22 cellular contexts compared by ENCODE assay signal in the genomic region with DNA sequence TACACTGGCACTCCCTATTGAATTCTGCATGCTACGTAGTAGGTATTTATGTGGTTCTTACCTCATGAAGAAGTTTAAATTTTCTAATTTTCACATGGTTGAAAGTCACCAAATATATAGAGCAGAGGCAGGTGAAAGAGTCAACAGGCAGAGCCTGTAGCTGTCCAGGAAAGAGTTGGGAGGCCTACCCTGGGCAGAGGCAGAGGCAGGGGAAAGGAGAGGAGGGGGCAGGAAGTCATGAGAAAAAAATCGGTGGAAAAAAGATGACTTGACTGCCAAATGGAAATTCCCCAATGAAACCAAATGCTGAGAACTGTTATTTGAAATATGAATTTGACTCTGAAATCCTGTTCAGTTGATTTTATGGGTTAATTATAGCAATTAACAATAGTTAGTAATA. TPM values are rescaled to one million over a fixed set of nuclear protein-coding genes. Genes with fewer than 3 reads are reported as not detected.
DNase-seq lines count a peak whose midpoint lies in the region; ATAC-seq and TF ChIP-seq lines count a peak whose summit lies in the region.
"Had no signal": no experiment of that assay in that cellular context is flagged by ENCODE, and none has a peak within 500 bp of the region (broad histone marks: within the 10 kb centered on the region; RNA-seq: fewer than 3 reads in every experiment).

No MANE protein-coding gene starts in this region.

- H3K36me3 ChIP-seq in left lung = no peaks in the 10 kb centered on the region
- H3K36me3 ChIP-seq: neutrophil, Peyer's patch, prostate gland had no signal

- TF ChIP-seq CTCF in chondrocyte (IDR thresholded peaks at IDR 0.05) (no peak), nephron progenitor cell (IDR thresholded peaks at IDR 0.05) (no peak), left lung (IDR thresholded peaks at IDR 0.05) (no peak)

- CTCF ChIA-PET in activated naive CD4-positive, alpha-beta T cell treated with anti-CD3 and anti-CD28 coated beads for 36 hours (lab: Charles Lee) = no interaction called here

- intact Hi-C loops in activated naive CD4-positive, alpha-beta T cell treated with anti-CD3 and anti-CD28 coated beads for 36 hours (cut with micrococcal nuclease) = loop anchor here (2.0 kb wide), 3 partner anchors 23 to 105 kb away; partner anchors contain the start of gene GPR34
- intact Hi-C loops in left lung (cut with DNase I) = no loop called here

- no peaks in the 10 kb centered on the region for H3K4me1 ChIP-seq in left lung
- H3K4me1 ChIP-seq: Peyer's patch, prostate gland, testis had no signal

- H3K4me3 ChIP-seq in left lung = no peak overlapping the region
- H3K4me3 ChIP-seq: cardiac muscle cell, Peyer's patch, prostate gland, testis had no signal

- no peaks in the 10 kb centered on the region for H3K9me3 Mint-ChIP-seq in activated naive CD4-positive, alpha-beta T cell treated with anti-CD3 and anti-CD28 coated beads for 36 hours
- H3K9me3 Mint-ChIP-seq in chondrocyte (ENCODE audit: low read depth) (peaks cover 12% of the 10 kb centered on the region), nephron progenitor cell (no peaks in the 10 kb centered on the region)
- H3K9me3 Mint-ChIP-seq: CD4-positive, CD25-positive, alpha-beta regulatory T cell; T-cell had no signal

- H3K27me3 Mint-ChIP-seq in activated naive CD4-positive, alpha-beta T cell treated with anti-CD3 and anti-CD28 coated beads for 36 hours (ENCODE audit: low read depth) = no peaks in the 10 kb centered on the region
- H3K27me3 Mint-ChIP-seq in chondrocyte (ENCODE audit: low read depth) (no peaks in the 10 kb centered on the region), nephron progenitor cell (ENCODE audit: low read depth, poor library complexity) (peaks cover 3% of the 10 kb centered on the region)
- H3K27me3 Mint-ChIP-seq: CD4-positive, CD25-positive, alpha-beta regulatory T cell had no signal

- peaks cover 0 to 3% of the 10 kb centered on the region in 2 donors for H3K27me3 ChIP-seq in left lung
- H3K27me3 ChIP-seq: cardiac muscle cell, neutrophil, Peyer's patch, testis had no signal

- H3K27ac ChIP-seq in left lung = no peak overlapping the region
- H3K27ac ChIP-seq: cardiac muscle cell, neutrophil, Peyer's patch, prostate gland, testis had no signal

- peaks cover 8% of the 10 kb centered on the region for H3K36me3 Mint-ChIP-seq in activated naive CD4-positive, alpha-beta T cell treated with anti-CD3 and anti-CD28 coated beads for 36 hours (ENCODE audit: low read depth)
- H3K36me3 Mint-ChIP-seq in chondrocyte (ENCODE audit: low read depth) (no peaks in the 10 kb centered on the region), nephron progenitor cell (ENCODE audit: low read depth) (peaks cover 15% of the 10 kb centered on the region)

- ATAC-seq in GM19463 (IDR thresholded peaks at IDR 0.05; ENCODE audit: unreplicated experiment) = no peak
- ATAC-seq in left lung = no peak
- ATAC-seq in HG02759 (IDR thresholded peaks at IDR 0.05; ENCODE audit: unreplicated experiment) = no peak
- ATAC-seq: T-cell had no signal

- H3K27ac Mint-ChIP-seq in activated naive CD4-positive, alpha-beta T cell treated with anti-CD3 and anti-CD28 coated beads for 36 hours = peak overlapping the region; percentile 71
- H3K27ac Mint-ChIP-seq in chondrocyte (ENCODE audit: unreplicated experiment) (peak overlapping the region; percentile 88), nephron progenitor cell (peak overlapping the region; percentile 69)

- H3K4me1 Mint-ChIP-seq in activated naive CD4-positive, alpha-beta T cell treated with anti-CD3 and anti-CD28 coated beads for 36 hours (ENCODE audit: low read depth) = peaks cover 45% of the 10 kb centered on the region
- H3K4me1 Mint-ChIP-seq in chondrocyte (ENCODE audit: low read depth) = peaks cover 56% of the 10 kb centered on the region
- H3K4me1 Mint-ChIP-seq in nephron progenitor cell = no peaks in the 10 kb centered on the region

- DNase-seq in activated naive CD4-positive, alpha-beta T cell treated with anti-CD3 and anti-CD28 coated beads for 36 hours = peak; percentile 10
- no peak for DNase-seq in activated naive CD4-positive, alpha-beta T cell (lab: John Stamatoyannopoulos, UW)
- DNase-seq in OCI-M1 (lab: John Stamatoyannopoulos, UW) (peak; percentile 43), chondrocyte (ENCODE audit: low spot score) (no peak), nephron progenitor cell (no peak), left lung (no peak)
- DNase-seq: amniotic stem cell, hippocampal formation, NCI-H1105 treated with DMSO at 0.1 percent for 48 hours, NCI-H2081 treated with DMSO at 0.1 percent for 48 hours, NCI-H446 treated with DMSO at 0.1 percent for 48 hours, Peyer's patch, T-cell, testis had no signal

- no peaks in the 10 kb centered on the region for H3K9me3 ChIP-seq in left lung
- H3K9me3 ChIP-seq: neutrophil, Peyer's patch, prostate gland, testis had no signal

- no peak overlapping the region for H3K4me3 Mint-ChIP-seq in activated naive CD4-positive, alpha-beta T cell treated with anti-CD3 and anti-CD28 coated beads for 36 hours
- H3K4me3 Mint-ChIP-seq in chondrocyte (ENCODE audit: unreplicated experiment) (no peak overlapping the region), nephron progenitor cell (no peak overlapping the region)
- H3K4me3 Mint-ChIP-seq: T-cell had no signal

RNA-seq across cellular contexts. Expression of gene GPR34, which starts 23.1 kb away (rescaled TPM):
- not detected for total RNA-seq in activated naive CD4-positive, alpha-beta T cell treated with anti-CD3 and anti-CD28 coated beads for 36 hours
- total RNA-seq in chondrocyte = not detected in 3 replicates
- 10 to 100 TPM; 18.7 to 20.6 TPM for total RNA-seq in left lung
- total RNA-seq: cardiac muscle cell; CD4-positive, CD25-positive, alpha-beta regulatory T cell; M059J had no signal

RNA-seq across cellular contexts. Expression of gene GPR82, which starts 58.3 kb away (rescaled TPM):
- total RNA-seq in activated naive CD4-positive, alpha-beta T cell treated with anti-CD3 and anti-CD28 coated beads for 36 hours = not detected
- total RNA-seq in chondrocyte (not detected in 3 replicates), left lung (under 1 TPM; 0.17 to 0.37 TPM)
- total RNA-seq: cardiac muscle cell; CD4-positive, CD25-positive, alpha-beta regulatory T cell; frontal cortex; M059J had no signal

Comparison
In these comparisons a context has a peak if more than half of its experiments do, and no peak if none do; other contexts are left out.
1. DNase-seq: peak in activated naive CD4-positive, alpha-beta T cell treated with anti-CD3 and anti-CD28 coated beads for 36 hours (single experiment) and OCI-M1 (single experiment); none in activated naive CD4-positive, alpha-beta T cell (0 of 4), chondrocyte (single experiment), nephron progenitor cell (single experiment) and left lung (0 of 2).
2. RNA of gene GPR34, which starts 23.1 kb away (total RNA-seq): 18.7 to 20.6 TPM in left lung; not detected in activated naive CD4-positive, alpha-beta T cell treated with anti-CD3 and anti-CD28 coated beads for 36 hours and not detected in chondrocyte; every median in the first group is over 10 times any median in the second.
3. Peak in every context shown above with its lines, with median percentiles within 50 percentile points of each other: H3K27ac Mint-ChIP-seq.